ENCODE assay signal across 10 cellular contexts in genomic region chr10:24207781-24208611, GRCh38. TPM values are rescaled to one million over a fixed set of nuclear protein-coding genes. Genes with fewer than 3 reads are reported as not detected.
A peak's percentile ranks its signal among the peaks of the same experiment; 100 is the strongest.
DNase-seq lines count a peak whose midpoint lies in the region; ATAC-seq and TF ChIP-seq lines count a peak whose summit lies in the region.
"Had no signal": no experiment of that assay in that cellular context is flagged by ENCODE, and none has a peak within 500 bp of the region (broad histone marks: within the 10 kb centered on the region; RNA-seq: fewer than 3 reads in every experiment).

No MANE protein-coding gene starts in this region.

- peaks cover 4% of the 10 kb centered on the region for H3K27me3 Mint-ChIP-seq in osteocyte (ENCODE audit: unreplicated experiment)

- peak overlapping the region; percentile 20 for H3K27ac Mint-ChIP-seq in osteocyte (ENCODE audit: unreplicated experiment)

- H3K36me3 ChIP-seq in NT2/D1 (ENCODE audit: insufficient read depth, insufficient read length, low read length): peaks cover 5% of the 10 kb centered on the region
- no peaks in the 10 kb centered on the region for H3K36me3 ChIP-seq in fibroblast of lung (ENCODE audit: control insufficient read depth, insufficient read depth, low read length)
- H3K36me3 ChIP-seq in WERI-Rb-1: no peaks in the 10 kb centered on the region
- H3K36me3 ChIP-seq: MG63 had no signal

- H3K9me3 Mint-ChIP-seq in osteocyte (ENCODE audit: unreplicated experiment): no peaks in the 10 kb centered on the region
- H3K9me3 Mint-ChIP-seq: dendritic cell treated with granulocyte-macrophage colony-stimulating factor and Interleukin-4, amounts not matched to agents 40 ng/mL and 50 ng/mL, for 4 days had no signal

- H3K27ac ChIP-seq in fibroblast of lung (ENCODE audit: insufficient read depth, low read length): no peak overlapping the region
- H3K27ac ChIP-seq in WERI-Rb-1: no peak overlapping the region

- H3K9me3 ChIP-seq in NT2/D1 (ENCODE audit: insufficient read depth, low read length) (no peaks in the 10 kb centered on the region; the same call in 1 of the 2 replicates), fibroblast of lung (ENCODE audit: control insufficient read depth, insufficient read depth, low read depth, low read length) (no peaks in the 10 kb centered on the region), WERI-Rb-1 (ENCODE audit: severe bottlenecking) (no peaks in the 10 kb centered on the region)
- H3K9me3 ChIP-seq: MG63 had no signal

- ATAC-seq in GM19395 (IDR thresholded peaks at IDR 0.05; ENCODE audit: unreplicated experiment): no peak

- H3K4me1 ChIP-seq in NT2/D1 (ENCODE audit: insufficient read depth, insufficient read length): peaks cover 2% of the 10 kb centered on the region
- no peaks in the 10 kb centered on the region for H3K4me1 ChIP-seq in fibroblast of lung (ENCODE audit: control insufficient read depth, extremely low read depth, insufficient read depth, low read length)

- H3K4me2 ChIP-seq in fibroblast of lung (ENCODE audit: extremely low read depth, insufficient read depth, low read length): peak overlapping the region; percentile 67

- H2AFZ ChIP-seq in fibroblast of lung (ENCODE audit: low read length): no peak overlapping the region

- H3K36me3 Mint-ChIP-seq in osteocyte (ENCODE audit: unreplicated experiment): no peaks in the 10 kb centered on the region

- no peaks in the 10 kb centered on the region for H4K20me1 ChIP-seq in fibroblast of lung (ENCODE audit: control insufficient read depth, extremely low read depth, insufficient read depth, low read length)

- H3K27me3 ChIP-seq in NT2/D1 (ENCODE audit: insufficient read depth, insufficient read length) (no peaks in the 10 kb centered on the region), fibroblast of lung (ENCODE audit: control insufficient read depth, insufficient read depth, low read length) (no peaks in the 10 kb centered on the region), WERI-Rb-1 (ENCODE audit: insufficient read depth, low read depth, severe bottlenecking) (no peaks in the 10 kb centered on the region)
- H3K27me3 ChIP-seq: MG63 had no signal

- peak overlapping the region; percentile 58 for H3K4me3 ChIP-seq in NT2/D1 (ENCODE audit: insufficient read length, low read depth)
- H3K4me3 ChIP-seq in fibroblast of lung (replicated peaks in 1 of 4; ENCODE audit: control extremely low read depth in 1 of 4, insufficient read depth in 1 of 4, low read depth in 3 of 4, low read length in 4 of 4): no peak overlapping the region
- no peak overlapping the region for H3K4me3 ChIP-seq in WERI-Rb-1 (ENCODE audit: low read depth, low read length)

- H3K79me2 ChIP-seq in fibroblast of lung (ENCODE audit: control insufficient read depth, insufficient read depth, low read length): no peaks in the 10 kb centered on the region

- peak overlapping the region; percentile 81 for H3K4me3 Mint-ChIP-seq in osteocyte (ENCODE audit: unreplicated experiment)
- H3K4me3 Mint-ChIP-seq: dendritic cell treated with granulocyte-macrophage colony-stimulating factor and Interleukin-4, amounts not matched to agents 40 ng/mL and 50 ng/mL, for 4 days had no signal

- intact Hi-C loops in posterior cingulate gyrus (cut with DNase I): loop anchor here (5.0 kb wide), 1 partner anchor 309 kb away; no protein-coding TSS in a partner anchor

- H3K4me1 Mint-ChIP-seq in osteocyte (ENCODE audit: unreplicated experiment): peaks cover 23% of the 10 kb centered on the region

- TF ChIP-seq CTCF in fibroblast of lung (conservative IDR thresholded peaks at IDR 0.05 in 1 of 2, IDR thresholded peaks at IDR 0.05 in 1 of 2; ENCODE audit: low read depth in 1 of 2, low read length in 2 of 2) (no peak), osteocyte (IDR thresholded peaks at IDR 0.05) (no peak), WERI-Rb-1 (IDR thresholded peaks at IDR 0.05; ENCODE audit: low read depth, low read length) (no peak)

- H3K9ac ChIP-seq in NT2/D1 (ENCODE audit: insufficient read length, low read depth) (no peak overlapping the region), fibroblast of lung (ENCODE audit: insufficient read depth, low read length) (no peak overlapping the region)

- DNase-seq in DMS79 treated with DMSO at 0.1 percent for 48 hours (lab: John Stamatoyannopoulos, UW) (peak; percentile 61), NT2/D1 (ENCODE audit: low read depth, low spot score) (no peak), fibroblast of lung (ENCODE audit: low read depth in 2 of 2) (peak; percentile 30 to 36), osteocyte (ENCODE audit: extremely low spot score, unreplicated experiment) (no peak), WERI-Rb-1 (no peak), posterior cingulate gyrus (no peak)
- DNase-seq in activated CD4-positive, CD25-positive, alpha-beta regulatory T cell (lab: John Stamatoyannopoulos, UW): no peak

RNA-seq across cellular contexts. Expression of gene KIAA1217, which starts 0.9 kb away (rescaled TPM):
- total RNA-seq in fibroblast of lung: 0.26 and 1.5 TPM in 2 replicates
- polyA plus RNA-seq in fibroblast of lung: 0.92 and 2.5 TPM in 2 replicates
- polyA plus RNA-seq in fibroblast of lung (2012): 1.7 and 3.4 TPM in 2 replicates
- 2.5 and 3.5 TPM in 2 replicates for polyA minus RNA-seq in fibroblast of lung (ENCODE audit: low replicate concordance)
- 2.8 and 3.0 TPM in 2 replicates for total RNA-seq in osteocyte

Comparison
In these comparisons a context has a peak if more than half of its experiments do, and no peak if none do; other contexts are left out.
1. DNase-seq: peak in DMS79 treated with DMSO at 0.1 percent for 48 hours (single experiment) and fibroblast of lung (2 of 2); none in NT2/D1 (single experiment), osteocyte (single experiment), activated CD4-positive, CD25-positive, alpha-beta regulatory T cell (0 of 4), WERI-Rb-1 (single experiment) and posterior cingulate gyrus (0 of 10).